ENCODE assay signal across 19 cellular contexts in the genomic region with DNA sequence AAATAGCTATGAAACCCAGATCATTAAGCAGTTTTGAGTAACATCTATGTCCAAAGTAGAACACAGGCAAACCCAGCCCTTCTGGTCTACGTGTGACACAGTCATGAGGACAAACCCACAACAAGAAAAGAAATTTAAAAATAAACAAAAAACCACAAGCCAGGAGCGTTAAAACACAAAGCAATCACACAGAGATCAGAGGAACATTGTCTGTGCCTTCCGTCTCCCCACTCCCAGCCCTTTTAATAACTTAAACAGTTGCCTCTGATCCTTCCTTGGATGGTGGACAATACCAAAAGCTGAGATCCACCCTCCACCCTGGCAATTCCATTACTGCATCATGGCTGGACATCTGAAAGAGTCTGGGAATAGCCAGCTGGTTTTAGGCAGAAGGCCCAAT. TPM values are rescaled to one million over a fixed set of nuclear protein-coding genes. Genes with fewer than 3 reads are reported as not detected.
"Had no signal": no experiment of that assay in that cellular context is flagged by ENCODE, and none has a peak within 500 bp of the region (broad histone marks: within the 10 kb centered on the region; RNA-seq: fewer than 3 reads in every experiment).

No MANE protein-coding gene starts in this region.

- H3K27ac ChIP-seq: brain microvascular endothelial cell, suprapubic skin had no signal

- ATAC-seq: naive thymus-derived CD4-positive, alpha-beta T cell had no signal

- H3K9me3 ChIP-seq: suprapubic skin had no signal

- H3K36me3 ChIP-seq: brain microvascular endothelial cell, suprapubic skin had no signal

- H3K27me3 ChIP-seq: brain microvascular endothelial cell, suprapubic skin had no signal

- H3K9me3 Mint-ChIP-seq: stimulated activated naive CD8-positive, alpha-beta T cell treated with anti-CD3 and anti-CD28 coated beads, Interleukin-15, Interleukin-2, amounts not matched to agents 100 ng/mL and 50 ng/mL, for 24 hours; T-helper 1 cell treated with Interleukin-12 subunit alpha and Interleukin-12 subunit beta and Interleukin-4 antibody, amounts not matched to agents 30 μg/mL and 1 μg/mL, for 36 hours had no signal

- H3K27ac Mint-ChIP-seq: naive thymus-derived CD4-positive, alpha-beta T cell; stimulated activated naive CD8-positive, alpha-beta T cell treated with anti-CD3 and anti-CD28 coated beads, Interleukin-15, Interleukin-2, amounts not matched to agents 100 ng/mL and 50 ng/mL, for 24 hours; T-helper 1 cell treated with Interleukin-12 subunit alpha and Interleukin-12 subunit beta and Interleukin-4 antibody, amounts not matched to agents 30 μg/mL and 1 μg/mL, for 36 hours had no signal

- H3K4me3 Mint-ChIP-seq: naive thymus-derived CD4-positive, alpha-beta T cell; stimulated activated naive CD8-positive, alpha-beta T cell treated with anti-CD3 and anti-CD28 coated beads, Interleukin-15, Interleukin-2, amounts not matched to agents 100 ng/mL and 50 ng/mL, for 24 hours; T-helper 1 cell treated with Interleukin-12 subunit alpha and Interleukin-12 subunit beta and Interleukin-4 antibody, amounts not matched to agents 30 μg/mL and 1 μg/mL, for 36 hours had no signal

- DNase-seq: activated CD4-positive, alpha-beta T cell treated with anti-CD3 and anti-CD28 coated beads, Interleukin-2, amount 50 U/mL, for 1 hour; activated CD8-positive, alpha-beta memory T cell treated with anti-CD3 and anti-CD28 coated beads, Interleukin-2, amount 50 U/mL, for 4 hours; activated effector memory CD4-positive, alpha-beta T cell treated with anti-CD3 and anti-CD28 coated beads, Interleukin-2, amount 50 U/mL, for 16 hours; activated naive CD4-positive, alpha-beta T cell treated with anti-CD3 and anti-CD28 coated beads, Interleukin-2, amount 50 U/mL, for 16 hours; activated T-cell treated with anti-CD3 and anti-CD28 coated beads, Interleukin-2, amount 50 U/mL, for 48 hours; aorta; brain microvascular endothelial cell; cortex of kidney; foreskin melanocyte; glutamatergic neuron; kidney; naive thymus-derived CD4-positive, alpha-beta T cell; posterior cingulate gyrus; retina; trophoblast cell had no signal

- H3K4me3 ChIP-seq: skin epidermis, suprapubic skin had no signal

- H3K36me3 Mint-ChIP-seq: naive thymus-derived CD4-positive, alpha-beta T cell had no signal

RNA-seq across cellular contexts. Expression of a gene that starts 15.6 kb away (rescaled TPM):
- total RNA-seq: naive thymus-derived CD4-positive, alpha-beta T cell had no signal
- polyA plus RNA-seq: naive thymus-derived CD4-positive, alpha-beta T cell had no signal
